17 cellular contexts compared by ENCODE assay signal in the genomic region with DNA sequence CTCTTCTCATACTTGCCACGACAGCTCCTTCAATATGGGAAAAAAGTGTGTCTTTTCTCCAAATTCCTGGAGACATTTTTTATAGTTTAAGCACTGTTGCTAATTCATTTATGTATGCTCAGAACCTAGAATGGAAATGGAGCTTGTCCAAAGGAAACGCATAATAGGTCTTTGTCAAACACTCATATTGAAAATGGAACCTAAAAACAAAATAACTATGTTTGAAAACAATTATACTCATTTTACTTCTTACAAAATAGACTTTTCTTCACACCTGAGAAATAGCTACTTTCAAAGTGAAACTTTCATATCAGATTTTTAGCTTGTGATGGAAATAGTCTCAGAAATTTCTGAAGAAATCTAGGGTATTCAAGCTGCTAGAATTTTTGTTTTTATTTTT.
DNase-seq lines count a peak whose midpoint lies in the region; ATAC-seq lines count a peak whose summit lies in the region.
"Had no signal": no experiment of that assay in that cellular context is flagged by ENCODE, and none has a peak within 500 bp of the region (broad histone marks: within the 10 kb centered on the region; RNA-seq: fewer than 3 reads in every experiment).

No MANE protein-coding gene starts in this region.

- H3K4me3 Mint-ChIP-seq in activated CD4-positive, alpha-beta memory T cell treated with anti-CD3 and anti-CD28 coated beads, Interleukin-2, amount 10 ng/mL, durations not matched to agents 7 days and 5 days = no peak overlapping the region
- H3K4me3 Mint-ChIP-seq: B cell; dendritic cell treated with granulocyte-macrophage colony-stimulating factor and Interleukin-4, amounts not matched to agents 40 ng/mL and 50 ng/mL, for 4 days; nephron had no signal

- H3K4me1 Mint-ChIP-seq in activated CD4-positive, alpha-beta memory T cell treated with anti-CD3 and anti-CD28 coated beads, Interleukin-2, amount 10 ng/mL, durations not matched to agents 7 days and 5 days = no peaks in the 10 kb centered on the region
- H3K4me1 Mint-ChIP-seq: nephron had no signal

- intact Hi-C loops in left ventricle myocardium superior (cut with micrococcal nuclease) = no loop called here

- POLR2A ChIA-PET in activated CD4-positive, alpha-beta memory T cell treated with anti-CD3 and anti-CD28 coated beads, Interleukin-2, amount 10 ng/mL, durations not matched to agents 7 days and 5 days (lab: Charles Lee) = no interaction called here

- ATAC-seq in GM18511 (IDR thresholded peaks at IDR 0.05; ENCODE audit: unreplicated experiment) (peak; percentile 60), GM21423 (IDR thresholded peaks at IDR 0.05; ENCODE audit: unreplicated experiment) (peak; percentile 46), HG02938 (IDR thresholded peaks at IDR 0.05; ENCODE audit: unreplicated experiment) (peak; percentile 59), HG03520 (IDR thresholded peaks at IDR 0.05; ENCODE audit: unreplicated experiment) (peak; percentile 67), left ventricle myocardium superior (no peak)
- ATAC-seq: lower lobe of right lung had no signal

- no peak overlapping the region for H3K27ac Mint-ChIP-seq in activated CD4-positive, alpha-beta memory T cell treated with anti-CD3 and anti-CD28 coated beads, Interleukin-2, amount 10 ng/mL, durations not matched to agents 7 days and 5 days
- H3K27ac Mint-ChIP-seq: B cell; dendritic cell treated with granulocyte-macrophage colony-stimulating factor and Interleukin-4, amounts not matched to agents 40 ng/mL and 50 ng/mL, for 4 days; nephron had no signal

- no peaks in the 10 kb centered on the region for H3K9me3 Mint-ChIP-seq in activated CD4-positive, alpha-beta memory T cell treated with anti-CD3 and anti-CD28 coated beads, Interleukin-2, amount 10 ng/mL, durations not matched to agents 7 days and 5 days
- H3K9me3 Mint-ChIP-seq: dendritic cell treated with granulocyte-macrophage colony-stimulating factor and Interleukin-4, amounts not matched to agents 40 ng/mL and 50 ng/mL, for 4 days; nephron had no signal

- H3K36me3 Mint-ChIP-seq in activated CD4-positive, alpha-beta memory T cell treated with anti-CD3 and anti-CD28 coated beads, Interleukin-2, amount 10 ng/mL, durations not matched to agents 7 days and 5 days (ENCODE audit: low read depth) = no peaks in the 10 kb centered on the region

- no peaks in the 10 kb centered on the region for H3K27me3 Mint-ChIP-seq in activated CD4-positive, alpha-beta memory T cell treated with anti-CD3 and anti-CD28 coated beads, Interleukin-2, amount 10 ng/mL, durations not matched to agents 7 days and 5 days
- H3K27me3 Mint-ChIP-seq: B cell had no signal

- CTCF ChIA-PET in activated CD4-positive, alpha-beta memory T cell treated with anti-CD3 and anti-CD28 coated beads, Interleukin-2, amount 10 ng/mL, durations not matched to agents 7 days and 5 days (lab: Charles Lee) = no interaction called here

- DNase-seq in hypothalamus (lab: John Stamatoyannopoulos, UW) = no peak
- DNase-seq in left ventricle myocardium superior = no peak
- DNase-seq in activated CD4-positive, alpha-beta memory T cell treated with anti-CD3 and anti-CD28 coated beads, Interleukin-2, amount 10 ng/mL, durations not matched to agents 7 days and 5 days = no peak
- DNase-seq in COR-L47 (lab: John Stamatoyannopoulos, UW) = no peak
- DNase-seq: activated CD4-positive, alpha-beta T cell treated with anti-CD3 and anti-CD28 coated beads for 48 hours; amygdala; DMS53; lower lobe of right lung; NCI-H226; Peyer's patch had no signal
